ENCODE assay signal across 1 cellular context in genomic region chr9:97703437-97704326, GRCh38.
TF ChIP-seq lines count a peak whose summit lies in the region.

No MANE protein-coding gene starts in this region.

TF ChIP-seq in HEK293, 187 proteins besides CTCF, POLR2A, EP300 and RAD21 (continued from another document):
- TF ChIP-seq OSR2 (tag by site-specific recombination; IDR thresholded peaks at IDR 0.05), result peak; percentile 24; the same call in 1 of the 2 replicates
- peak; percentile 34; the same call in 1 of the 2 replicates for TF ChIP-seq ZNF394 (tag by site-specific recombination; IDR thresholded peaks at IDR 0.05; ENCODE audit: borderline replicate concordance)
- TF ChIP-seq ZNF76 (tag by site-specific recombination; IDR thresholded peaks at IDR 0.05; ENCODE audit: borderline replicate concordance, low read depth), result no peak
- peak; percentile 65 for TF ChIP-seq SCRT2 (tag by site-specific recombination; IDR thresholded peaks at IDR 0.05)
- TF ChIP-seq IKZF3 (tag by site-specific recombination; IDR thresholded peaks at IDR 0.05), result no peak
- TF ChIP-seq HOXA7 (CRISPR knock-in tag; IDR thresholded peaks at IDR 0.05; ENCODE audit: borderline replicate concordance), result no peak
- TF ChIP-seq GLI2 (tag by site-specific recombination; IDR thresholded peaks at IDR 0.05; ENCODE audit: borderline replicate concordance, low read depth), result no peak
- peak; percentile 73 for TF ChIP-seq ZNF366 (tag by site-specific recombination; conservative IDR thresholded peaks at IDR 0.05)
- no peak for TF ChIP-seq ZSCAN5A (tag by site-specific recombination; IDR thresholded peaks at IDR 0.05)
- TF ChIP-seq KLF16 (tag by site-specific recombination; IDR thresholded peaks at IDR 0.05), result no peak
- no peak for TF ChIP-seq ZFP41 (tag by site-specific recombination; IDR thresholded peaks at IDR 0.05; ENCODE audit: borderline replicate concordance)
- 0 out of 2 replicates have a peak, but pooled peaks have one; percentile 8 for TF ChIP-seq GLIS1 (tag by site-specific recombination; IDR thresholded peaks at IDR 0.05)
- peak; percentile 73 for TF ChIP-seq ZBTB17 (tag by site-specific recombination; IDR thresholded peaks at IDR 0.05)
- 0 out of 2 replicates have a peak, but pooled peaks have one; percentile 12 for TF ChIP-seq ZNF398 (tag by site-specific recombination; IDR thresholded peaks at IDR 0.05)
- peak; percentile 96 for TF ChIP-seq SP7 (tag by site-specific recombination; IDR thresholded peaks at IDR 0.05)
- no peak for TF ChIP-seq HOXD13 (CRISPR knock-in tag; IDR thresholded peaks at IDR 0.05; ENCODE audit: borderline replicate concordance)
- TF ChIP-seq MEIS1 (CRISPR knock-in tag; IDR thresholded peaks at IDR 0.05; ENCODE audit: borderline replicate concordance), result peak; percentile 60; the same call in 1 of the 2 replicates
- 0 out of 2 replicates have a peak, but pooled peaks have one; percentile 43 for TF ChIP-seq ZNF639 (tag by site-specific recombination; IDR thresholded peaks at IDR 0.05)
- no peak for TF ChIP-seq KLF1 (tag by site-specific recombination; IDR thresholded peaks at IDR 0.05)
- TF ChIP-seq ZNF362 (tag by site-specific recombination; IDR thresholded peaks at IDR 0.05), result peak; percentile 67; the same call in 1 of the 2 replicates
- TF ChIP-seq ZNF654 (tag by site-specific recombination; IDR thresholded peaks at IDR 0.05; ENCODE audit: low read depth), result 0 out of 2 replicates have a peak, but pooled peaks have one; percentile 6
- TF ChIP-seq ZNF335 (tag by site-specific recombination; conservative IDR thresholded peaks at IDR 0.05), result peak; percentile 50
- TF ChIP-seq ZBTB20 (tag by site-specific recombination; IDR thresholded peaks at IDR 0.05), result 0 out of 2 replicates have a peak, but pooled peaks have one; percentile 32
- TF ChIP-seq INSM2 (tag by site-specific recombination; IDR thresholded peaks at IDR 0.05), result no peak
- no peak for TF ChIP-seq ZNF324 (tag by site-specific recombination; IDR thresholded peaks at IDR 0.05)
- TF ChIP-seq ZNF585B (tag by site-specific recombination; IDR thresholded peaks at IDR 0.05), result no peak
- no peak for TF ChIP-seq ZNF555 (tag by site-specific recombination; conservative IDR thresholded peaks at IDR 0.05)
- TF ChIP-seq ZNF16 (tag by site-specific recombination; IDR thresholded peaks at IDR 0.05; ENCODE audit: low read depth), result no peak
- 0 out of 2 replicates have a peak, but pooled peaks have one; percentile 23 for TF ChIP-seq WT1 (tag by site-specific recombination; IDR thresholded peaks at IDR 0.05)
- TF ChIP-seq ZNF488 (tag by site-specific recombination; IDR thresholded peaks at IDR 0.05), result no peak
- peak; percentile 78 for TF ChIP-seq PRDM1 (tag by site-specific recombination; IDR thresholded peaks at IDR 0.05)
- no peak for TF ChIP-seq ZNF146 (tag by site-specific recombination; IDR thresholded peaks at IDR 0.05)
- TF ChIP-seq ZBTB21 (tag by site-specific recombination; IDR thresholded peaks at IDR 0.05), result 0 out of 2 replicates have a peak, but pooled peaks have one; percentile 24
- TF ChIP-seq ZEB2 (tag by site-specific recombination; IDR thresholded peaks at IDR 0.05), result 0 out of 2 replicates have a peak, but pooled peaks have one; percentile 50
TF ChIP-seq in HEK293: peak in this region for 21.
